In the genomic region with DNA sequence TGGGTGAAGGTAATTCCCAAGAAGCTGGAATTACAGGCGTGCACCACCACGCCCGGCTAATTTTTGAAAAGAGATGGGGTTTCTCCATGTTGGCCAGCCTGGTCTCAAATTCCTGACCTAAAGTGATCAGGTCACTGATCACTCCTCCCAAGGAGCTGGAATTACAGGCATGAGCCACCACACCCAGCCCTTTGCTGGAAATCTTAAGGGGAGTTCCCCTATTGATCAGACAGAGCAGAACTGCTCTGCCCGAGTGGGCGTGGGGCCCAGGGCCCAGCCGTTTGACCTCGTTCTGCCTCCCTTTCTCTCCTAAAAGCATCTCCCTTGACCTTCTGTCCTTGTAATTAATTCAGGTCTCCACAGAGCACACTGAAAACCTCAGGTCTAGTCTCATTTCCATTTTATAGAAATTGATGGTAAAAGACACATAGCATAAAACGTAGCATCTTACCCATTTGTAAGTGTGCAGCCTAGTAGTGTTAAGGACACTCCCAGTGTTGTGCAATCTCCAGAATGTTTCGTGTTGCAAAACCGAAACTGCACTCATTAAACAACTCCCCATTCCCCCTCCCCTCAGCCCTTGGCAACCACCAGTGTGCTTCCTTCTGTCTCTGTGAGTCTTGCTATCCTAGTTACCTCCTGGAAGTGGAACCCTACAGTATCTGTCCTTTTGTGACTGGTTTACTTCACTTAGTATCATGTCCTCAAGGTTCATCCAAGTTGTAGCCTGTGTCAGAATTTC, we compare ENCODE assay signal across 8 cellular contexts.
DNase-seq lines count a peak whose midpoint lies in the region; ATAC-seq and TF ChIP-seq lines count a peak whose summit lies in the region.

No MANE protein-coding gene starts in this region.

- H2AFZ ChIP-seq in ACC112 (ENCODE audit: low read length, unreplicated experiment): peak overlapping the region; percentile 58

- peaks cover 31% of the 10 kb centered on the region for H3K79me2 ChIP-seq in ACC112 (ENCODE audit: control insufficient read depth, insufficient read depth, low read length, unreplicated experiment)

- peak overlapping the region; percentile 77 for H3K27ac ChIP-seq in ACC112 (ENCODE audit: low read depth, low read length)

- ATAC-seq in GM18858 (IDR thresholded peaks at IDR 0.05; ENCODE audit: unreplicated experiment): peak; percentile 51
- no peak for ATAC-seq in GM21717 (IDR thresholded peaks at IDR 0.05; ENCODE audit: unreplicated experiment)

- TF ChIP-seq CTCF in fibroblast of pulmonary artery (IDR thresholded peaks at IDR 0.05; ENCODE audit: low read length, missing control alignments): no peak

- peak overlapping the region; percentile 75 for H3K4me3 Mint-ChIP-seq in activated CD4-positive, alpha-beta T cell treated with anti-CD3 and anti-CD28 coated beads, Interleukin-2, amount 10 ng/mL, durations not matched to agents 24 days and 14 days

- peaks cover 4% of the 10 kb centered on the region for H3K36me3 Mint-ChIP-seq in activated CD4-positive, alpha-beta T cell treated with anti-CD3 and anti-CD28 coated beads, Interleukin-2, amount 10 ng/mL, durations not matched to agents 24 days and 14 days (ENCODE audit: low read depth)

- H3K27me3 ChIP-seq in ACC112 (ENCODE audit: insufficient read depth, low read length): no peaks in the 10 kb centered on the region

- peak overlapping the region; percentile 66 for H3K4me3 ChIP-seq in ACC112 (ENCODE audit: low read depth, low read length)
- peak overlapping the region; percentile 2 for H3K4me3 ChIP-seq in fibroblast of pulmonary artery (replicated peaks; ENCODE audit: low read depth, low read length)

- intact Hi-C loops in activated CD4-positive, alpha-beta T cell treated with anti-CD3 and anti-CD28 coated beads, Interleukin-2, amount 10 ng/mL, durations not matched to agents 24 days and 14 days (cut with micrococcal nuclease): loop anchor here (1.0 to 5.0 kb wide), 3 partner anchors 88 to 641 kb away; no protein-coding TSS in a partner anchor

- peak overlapping the region; percentile 85 for H3K27ac Mint-ChIP-seq in activated CD4-positive, alpha-beta T cell treated with anti-CD3 and anti-CD28 coated beads, Interleukin-2, amount 10 ng/mL, durations not matched to agents 24 days and 14 days

- peaks cover 6% of the 10 kb centered on the region for H3K9me3 Mint-ChIP-seq in activated CD4-positive, alpha-beta T cell treated with anti-CD3 and anti-CD28 coated beads, Interleukin-2, amount 10 ng/mL, durations not matched to agents 24 days and 14 days

- H3K4me1 Mint-ChIP-seq in activated CD4-positive, alpha-beta T cell treated with anti-CD3 and anti-CD28 coated beads, Interleukin-2, amount 10 ng/mL, durations not matched to agents 24 days and 14 days: peaks cover 38% of the 10 kb centered on the region

- H3K4me1 ChIP-seq in ACC112 (ENCODE audit: control insufficient read depth, insufficient read depth, low read length, unreplicated experiment): peaks cover 52% of the 10 kb centered on the region

- peaks cover 4% of the 10 kb centered on the region for H3K27me3 Mint-ChIP-seq in activated CD4-positive, alpha-beta T cell treated with anti-CD3 and anti-CD28 coated beads, Interleukin-2, amount 10 ng/mL, durations not matched to agents 24 days and 14 days

- DNase-seq in M059J (ENCODE audit: low read depth) (peak; percentile 90), fibroblast of pulmonary artery (ENCODE audit: low read depth) (peak; percentile 95), pons (ENCODE audit: low spot score) (peak; percentile 83), cortex of kidney (lab: John Stamatoyannopoulos, UW) (no peak)
- peak; percentile 88 for DNase-seq in activated CD4-positive, alpha-beta T cell treated with anti-CD3 and anti-CD28 coated beads, Interleukin-2, amount 10 ng/mL, durations not matched to agents 24 days and 14 days

- H3K36me3 ChIP-seq in ACC112 (ENCODE audit: insufficient read depth, low read length): no peaks in the 10 kb centered on the region
